ENCODE assay signal across 8 cellular contexts in the genomic region with DNA sequence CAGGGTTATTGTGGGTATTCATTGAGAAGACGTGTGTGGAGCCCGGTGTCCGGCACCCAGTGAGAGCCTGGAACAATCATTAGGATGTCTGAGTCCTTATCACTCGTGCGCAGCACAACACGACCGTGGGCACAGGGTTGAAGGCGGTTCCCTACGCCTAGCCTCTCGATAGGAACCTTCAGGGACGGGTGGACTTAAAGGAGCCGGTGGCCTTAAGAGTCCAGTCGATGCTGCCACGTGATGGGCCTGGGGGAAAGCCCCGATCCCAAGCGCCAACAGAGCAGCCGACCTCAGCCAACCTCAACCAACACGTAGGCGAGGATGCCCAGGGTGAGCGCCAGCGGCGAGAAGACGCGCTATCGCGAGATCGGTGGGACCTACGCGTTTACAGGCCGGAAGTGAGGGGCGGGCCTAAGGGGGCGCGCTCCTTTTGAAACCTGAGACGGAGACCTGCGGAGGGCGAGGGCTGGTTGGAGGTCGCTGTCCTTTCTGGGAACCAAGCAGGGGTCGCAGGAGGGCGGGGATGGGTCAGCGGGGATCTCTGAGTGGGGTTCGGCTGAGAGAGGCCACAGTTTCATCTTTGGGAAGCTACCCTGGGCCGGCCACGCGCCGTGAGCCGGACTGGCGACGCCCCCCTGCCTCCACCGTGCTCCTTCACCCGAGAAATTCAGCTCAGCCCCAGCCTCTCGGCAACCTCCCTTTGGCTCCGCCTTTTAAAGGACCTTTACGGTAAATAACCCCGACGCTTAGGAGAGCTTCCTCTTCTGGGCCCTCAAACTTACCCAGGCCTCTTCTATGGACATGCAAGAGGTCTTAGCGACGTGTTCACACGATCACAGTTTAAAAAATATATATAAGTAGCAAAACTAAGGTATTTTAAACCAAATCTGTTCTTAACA.
A peak's percentile ranks its signal among the peaks of the same experiment; 100 is the strongest.
DNase-seq lines count a peak whose midpoint lies in the region; ATAC-seq and TF ChIP-seq lines count a peak whose summit lies in the region.

No MANE protein-coding gene starts in this region.

- TF ChIP-seq CTCF in LNCaP clone FGC (IDR thresholded peaks at IDR 0.05; ENCODE audit: control insufficient read depth, extremely low read depth, insufficient read depth): no peak
- no peak for TF ChIP-seq CTCF in RWPE2 (IDR thresholded peaks at IDR 0.05; ENCODE audit: poor library complexity, severe bottlenecking)

- H3K36me3 ChIP-seq in RWPE2 (ENCODE audit: low read depth) (no peaks in the 10 kb centered on the region), subcutaneous abdominal adipose tissue (ENCODE audit: control insufficient read depth in 5 of 5, insufficient read depth in 5 of 5, low read length in 5 of 5) (no peaks in the 10 kb centered on the region)

- ATAC-seq in GM21717 (IDR thresholded peaks at IDR 0.05; ENCODE audit: unreplicated experiment) (peak; percentile 89), RWPE2 (ENCODE audit: low read depth) (peak; percentile 94)

- no peak overlapping the region for H3K27ac ChIP-seq in RWPE2 (ENCODE audit: poor library complexity, severe bottlenecking)
- no peak overlapping the region for H3K27ac ChIP-seq in subcutaneous abdominal adipose tissue (ENCODE audit: low read depth, low read length)

- peak overlapping the region; percentile 32 for H3K4me3 ChIP-seq in LNCaP clone FGC (ENCODE audit: low read depth, low read length)
- peak overlapping the region; percentile 60 for H3K4me3 ChIP-seq in RWPE2 (ENCODE audit: severe bottlenecking)
- peak overlapping the region; percentile 66 to 87 (median 75) for H3K4me3 ChIP-seq in subcutaneous abdominal adipose tissue (ENCODE audit: low read depth in 1 of 5, low read length in 5 of 5)

- H3K9me3 ChIP-seq in RWPE2 (ENCODE audit: severe bottlenecking) (no peaks in the 10 kb centered on the region), subcutaneous abdominal adipose tissue (ENCODE audit: control insufficient read depth in 5 of 5, low read length in 5 of 5) (no peaks in the 10 kb centered on the region)

- peak; percentile 92 for DNase-seq in DMS79 treated with DMSO at 0.1 percent for 48 hours (lab: John Stamatoyannopoulos, UW)
- no peak for DNase-seq in LNCaP clone FGC (ENCODE audit: low read depth)
- DNase-seq in RWPE2 (ENCODE audit: low spot score): peak; percentile 89
- peak; percentile 81 for DNase-seq in activated gamma-delta T cell treated with anti-CD3 and anti-CD28 coated beads, Interleukin-2, amount 50 U/mL, for 16 hours (ENCODE audit: low read depth)
- peak; percentile 59 for DNase-seq in globus pallidus (ENCODE audit: low spot score)
- DNase-seq in non-pigmented ciliary epithelial cell (ENCODE audit: low read depth): peak; percentile 43

- H3K4me1 ChIP-seq in RWPE2 (ENCODE audit: insufficient read depth, poor library complexity, severe bottlenecking): peaks cover 6% of the 10 kb centered on the region
- H3K4me1 ChIP-seq in subcutaneous abdominal adipose tissue (ENCODE audit: control insufficient read depth in 5 of 5, insufficient read depth in 5 of 5, low read length in 5 of 5): peaks cover 0 to 21% (median 13%) of the 10 kb centered on the region in 5 donors

- H3K9ac ChIP-seq in subcutaneous abdominal adipose tissue (ENCODE audit: low read length in 5 of 5): peak overlapping the region in 4 of 5 donors; percentile 61 to 78 (median 68)

- H3K27me3 ChIP-seq in RWPE2 (ENCODE audit: insufficient read depth, poor library complexity, severe bottlenecking) (no peaks in the 10 kb centered on the region), subcutaneous abdominal adipose tissue (ENCODE audit: control insufficient read depth in 5 of 5, insufficient read depth in 4 of 5, low read length in 5 of 5) (peaks cover 0 to 12% (median 3%) of the 10 kb centered on the region in 5 donors)
